1 cellular context compared by ENCODE assay signal in genomic region chr4:145481164-145481941, GRCh38.
A peak's percentile ranks its signal among the peaks of the same experiment; 100 is the strongest.
TF ChIP-seq lines count a peak whose summit lies in the region.

Gene SMAD1, plus strand, starts transcription at chr4:145481853. Its CDS starts 32,761 bp downstream, at chr4:145514614.

TF ChIP-seq in HepG2, 621 proteins besides CTCF, POLR2A, EP300 and RAD21 (continued from another document and continues in another):
- TF ChIP-seq, protein P1, sequence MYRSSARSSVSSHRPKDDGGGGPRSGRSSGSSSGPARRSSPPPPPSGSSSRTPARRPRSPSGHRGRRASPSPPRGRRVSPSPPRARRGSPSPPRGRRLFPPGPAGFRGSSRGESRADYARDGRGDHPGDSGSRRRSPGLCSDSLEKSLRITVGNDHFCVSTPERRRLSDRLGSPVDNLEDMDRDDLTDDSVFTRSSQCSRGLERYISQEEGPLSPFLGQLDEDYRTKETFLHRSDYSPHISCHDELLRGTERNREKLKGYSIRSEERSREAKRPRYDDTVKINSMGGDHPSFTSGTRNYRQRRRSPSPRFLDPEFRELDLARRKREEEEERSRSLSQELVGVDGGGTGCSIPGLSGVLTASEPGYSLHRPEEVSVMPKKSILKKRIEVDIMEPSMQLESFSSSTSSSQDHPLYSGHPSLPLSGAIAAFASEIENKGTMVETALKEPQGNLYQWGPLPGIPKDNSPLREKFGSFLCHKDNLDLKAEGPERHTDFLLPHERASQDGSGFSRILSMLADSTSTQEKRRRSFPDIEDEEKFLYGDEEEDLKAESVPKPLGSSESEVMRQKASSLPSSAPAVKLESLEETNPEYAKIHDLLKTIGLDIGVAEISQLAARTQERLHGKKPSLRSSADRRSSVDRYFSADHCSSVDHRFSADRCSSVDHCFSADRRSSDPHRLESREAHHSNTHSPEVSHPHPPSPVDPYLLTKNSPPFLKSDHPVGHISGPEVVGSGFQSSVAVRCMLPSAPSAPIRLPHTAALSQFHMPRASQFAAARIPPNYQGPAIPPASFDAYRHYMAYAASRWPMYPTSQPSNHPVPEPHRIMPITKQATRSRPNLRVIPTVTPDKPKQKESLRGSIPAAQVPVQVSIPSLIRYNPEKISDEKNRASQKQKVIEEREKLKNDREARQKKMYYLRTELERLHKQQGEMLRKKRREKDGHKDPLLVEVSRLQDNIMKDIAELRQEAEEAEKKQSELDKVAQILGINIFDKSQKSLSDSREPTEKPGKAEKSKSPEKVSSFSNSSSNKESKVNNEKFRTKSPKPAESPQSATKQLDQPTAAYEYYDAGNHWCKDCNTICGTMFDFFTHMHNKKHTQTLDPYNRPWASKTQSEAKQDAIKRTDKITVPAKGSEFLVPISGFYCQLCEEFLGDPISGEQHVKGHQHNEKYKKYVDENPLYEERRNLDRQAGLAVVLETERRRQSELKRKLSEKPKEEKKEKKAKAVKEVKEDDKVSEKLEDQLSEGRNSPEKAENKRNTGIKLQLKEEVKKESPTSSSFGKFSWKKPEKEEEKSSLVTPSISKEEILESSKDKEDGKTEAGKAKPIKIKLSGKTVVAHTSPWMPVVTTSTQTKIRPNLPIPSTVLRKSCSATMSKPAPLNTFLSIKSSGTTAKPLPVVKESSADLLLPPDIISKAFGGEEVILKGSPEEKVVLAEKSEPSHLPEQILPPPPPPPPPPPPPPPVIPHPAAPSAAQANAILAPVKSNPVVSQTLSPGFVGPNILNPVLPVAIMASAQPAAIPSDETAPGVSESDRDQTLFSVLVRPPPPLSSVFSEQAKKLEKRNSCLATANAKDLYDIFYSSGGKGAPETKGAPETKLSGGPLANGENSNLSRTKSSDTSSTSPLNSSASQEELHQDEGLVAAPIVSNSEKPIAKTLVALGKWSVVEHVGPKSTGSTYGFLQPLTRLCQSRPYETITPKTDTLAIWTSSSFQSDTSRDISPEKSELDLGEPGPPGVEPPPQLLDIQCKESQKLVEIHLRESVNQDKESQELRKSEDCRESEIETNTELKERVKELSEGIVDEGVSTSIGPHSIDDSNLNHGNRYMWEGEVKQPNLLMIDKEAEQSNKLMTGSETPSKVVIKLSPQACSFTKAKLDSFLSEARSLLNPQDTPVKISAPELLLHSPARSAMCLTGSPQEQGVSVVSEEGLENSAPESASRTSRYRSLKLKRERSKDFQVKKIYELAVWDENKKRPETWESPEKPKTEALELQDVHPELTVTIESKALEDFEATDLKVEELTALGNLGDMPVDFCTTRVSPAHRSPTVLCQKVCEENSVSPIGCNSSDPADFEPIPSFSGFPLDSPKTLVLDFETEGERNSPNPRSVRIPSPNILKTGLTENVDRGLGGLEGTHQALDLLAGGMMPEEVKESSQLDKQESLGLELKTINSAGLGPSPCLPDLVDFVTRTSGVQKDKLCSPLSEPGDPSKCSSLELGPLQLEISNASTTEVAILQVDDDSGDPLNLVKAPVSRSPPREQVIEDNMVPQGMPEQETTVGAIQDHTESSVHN (CRISPR knock-in tag; IDR thresholded peaks at IDR 0.05), result no peak
- TF ChIP-seq EZH2 (conservative IDR thresholded peaks at IDR 0.05; ENCODE audit: low read depth, low read length) (no peak), ZNF768 (CRISPR knock-in tag; IDR thresholded peaks at IDR 0.05) (peak; percentile 50; the same call in 1 of the 2 replicates), AKAP8 (CRISPR knock-in tag; IDR thresholded peaks at IDR 0.05) (no peak), YEATS4 (CRISPR knock-in tag; IDR thresholded peaks at IDR 0.05; ENCODE audit: borderline replicate concordance) (0 out of 2 replicates have a peak, but pooled peaks have one; percentile 33), JUNB (CRISPR knock-in tag; IDR thresholded peaks at IDR 0.05; ENCODE audit: borderline replicate concordance) (no peak), TCF12 (IDR thresholded peaks at IDR 0.05) (no peak), TCF12 (CRISPR knock-in tag; IDR thresholded peaks at IDR 0.05) (no peak), BRD4 (CRISPR knock-in tag; IDR thresholded peaks at IDR 0.05) (0 out of 2 replicates have a peak, but pooled peaks have one; percentile 24), MAFF (IDR thresholded peaks at IDR 0.05; ENCODE audit: low read depth, low read length) (no peak), MIXL1 (CRISPR knock-in tag; IDR thresholded peaks at IDR 0.05) (no peak), SYNCRIP (IDR thresholded peaks at IDR 0.05; ENCODE audit: insufficient read depth, low read depth, low read length) (no peak), ISX (CRISPR knock-in tag; conservative IDR thresholded peaks at IDR 0.05) (no peak), FOXA1 (IDR thresholded peaks at IDR 0.05) (no peak), FOXA1 (CRISPR knock-in tag; IDR thresholded peaks at IDR 0.05) (peak; percentile 36), SAP130 (CRISPR knock-in tag; IDR thresholded peaks at IDR 0.05; ENCODE audit: low read depth) (peak; percentile 34), ZNF609 (CRISPR knock-in tag; IDR thresholded peaks at IDR 0.05; ENCODE audit: borderline replicate concordance) (0 out of 2 replicates have a peak, but pooled peaks have one; percentile 27), CBX5 (CRISPR knock-in tag; IDR thresholded peaks at IDR 0.05; ENCODE audit: borderline replicate concordance) (no peak), RFXAP (CRISPR knock-in tag; IDR thresholded peaks at IDR 0.05; ENCODE audit: borderline replicate concordance) (no peak), ZSCAN31 (CRISPR knock-in tag; IDR thresholded peaks at IDR 0.05; ENCODE audit: low read depth) (0 out of 2 replicates have a peak, but pooled peaks have one; percentile 16), MED8 (CRISPR knock-in tag; IDR thresholded peaks at IDR 0.05; ENCODE audit: insufficient replicate concordance) (no peak), CREB1 (IDR thresholded peaks at IDR 0.05) (no peak), CREB1 (CRISPR knock-in tag; IDR thresholded peaks at IDR 0.05) (no peak), ZNF562 (CRISPR knock-in tag; IDR thresholded peaks at IDR 0.05; ENCODE audit: borderline replicate concordance) (no peak), ZFP41 (CRISPR knock-in tag; IDR thresholded peaks at IDR 0.05; ENCODE audit: borderline replicate concordance) (no peak), HNRNPLL (IDR thresholded peaks at IDR 0.05; ENCODE audit: low read depth, low read length, poor library complexity, severe bottlenecking) (peak; percentile 64), ZNF773 (CRISPR knock-in tag; IDR thresholded peaks at IDR 0.05; ENCODE audit: borderline replicate concordance) (no peak), SMAD3 (CRISPR knock-in tag; IDR thresholded peaks at IDR 0.05) (no peak), SSRP1 (CRISPR knock-in tag; IDR thresholded peaks at IDR 0.05) (no peak), FOXO1 (CRISPR knock-in tag; IDR thresholded peaks at IDR 0.05) (no peak), ZNF75D (CRISPR knock-in tag; IDR thresholded peaks at IDR 0.05; ENCODE audit: borderline replicate concordance) (no peak), SRSF9 (IDR thresholded peaks at IDR 0.05; ENCODE audit: borderline replicate concordance, insufficient read depth, low read depth, low read length, poor library complexity, severe bottlenecking) (no peak), HNRNPUL1 (IDR thresholded peaks at IDR 0.05; ENCODE audit: low read depth, low read length) (no peak), SETDB1 (CRISPR knock-in tag; IDR thresholded peaks at IDR 0.05; ENCODE audit: borderline replicate concordance) (no peak), ZNF770 (CRISPR knock-in tag; IDR thresholded peaks at IDR 0.05) (no peak), NR1H2 (CRISPR knock-in tag; IDR thresholded peaks at IDR 0.05; ENCODE audit: borderline replicate concordance, low read depth) (no peak), RXRB (CRISPR knock-in tag; IDR thresholded peaks at IDR 0.05; ENCODE audit: borderline replicate concordance) (no peak), NFE2 (CRISPR knock-in tag; IDR thresholded peaks at IDR 0.05) (no peak)
- TF ChIP-seq, protein P2, sequence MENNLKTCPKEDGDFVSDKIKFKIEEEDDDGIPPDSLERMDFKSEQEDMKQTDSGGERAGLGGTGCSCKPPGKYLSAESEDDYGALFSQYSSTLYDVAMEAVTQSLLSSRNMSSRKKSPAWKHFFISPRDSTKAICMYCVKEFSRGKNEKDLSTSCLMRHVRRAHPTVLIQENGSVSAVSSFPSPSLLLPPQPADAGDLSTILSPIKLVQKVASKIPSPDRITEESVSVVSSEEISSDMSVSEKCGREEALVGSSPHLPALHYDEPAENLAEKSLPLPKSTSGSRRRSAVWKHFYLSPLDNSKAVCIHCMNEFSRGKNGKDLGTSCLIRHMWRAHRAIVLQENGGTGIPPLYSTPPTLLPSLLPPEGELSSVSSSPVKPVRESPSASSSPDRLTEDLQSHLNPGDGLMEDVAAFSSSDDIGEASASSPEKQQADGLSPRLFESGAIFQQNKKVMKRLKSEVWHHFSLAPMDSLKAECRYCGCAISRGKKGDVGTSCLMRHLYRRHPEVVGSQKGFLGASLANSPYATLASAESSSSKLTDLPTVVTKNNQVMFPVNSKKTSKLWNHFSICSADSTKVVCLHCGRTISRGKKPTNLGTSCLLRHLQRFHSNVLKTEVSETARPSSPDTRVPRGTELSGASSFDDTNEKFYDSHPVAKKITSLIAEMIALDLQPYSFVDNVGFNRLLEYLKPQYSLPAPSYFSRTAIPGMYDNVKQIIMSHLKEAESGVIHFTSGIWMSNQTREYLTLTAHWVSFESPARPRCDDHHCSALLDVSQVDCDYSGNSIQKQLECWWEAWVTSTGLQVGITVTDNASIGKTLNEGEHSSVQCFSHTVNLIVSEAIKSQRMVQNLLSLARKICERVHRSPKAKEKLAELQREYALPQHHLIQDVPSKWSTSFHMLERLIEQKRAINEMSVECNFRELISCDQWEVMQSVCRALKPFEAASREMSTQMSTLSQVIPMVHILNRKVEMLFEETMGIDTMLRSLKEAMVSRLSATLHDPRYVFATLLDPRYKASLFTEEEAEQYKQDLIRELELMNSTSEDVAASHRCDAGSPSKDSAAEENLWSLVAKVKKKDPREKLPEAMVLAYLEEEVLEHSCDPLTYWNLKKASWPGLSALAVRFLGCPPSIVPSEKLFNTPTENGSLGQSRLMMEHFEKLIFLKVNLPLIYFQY (CRISPR knock-in tag; IDR thresholded peaks at IDR 0.05; ENCODE audit: borderline replicate concordance), result no peak
- TF ChIP-seq, protein P3, sequence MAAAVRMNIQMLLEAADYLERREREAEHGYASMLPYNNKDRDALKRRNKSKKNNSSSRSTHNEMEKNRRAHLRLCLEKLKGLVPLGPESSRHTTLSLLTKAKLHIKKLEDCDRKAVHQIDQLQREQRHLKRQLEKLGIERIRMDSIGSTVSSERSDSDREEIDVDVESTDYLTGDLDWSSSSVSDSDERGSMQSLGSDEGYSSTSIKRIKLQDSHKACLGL (CRISPR knock-in tag; IDR thresholded peaks at IDR 0.05), result no peak
- TF ChIP-seq, protein P4, sequence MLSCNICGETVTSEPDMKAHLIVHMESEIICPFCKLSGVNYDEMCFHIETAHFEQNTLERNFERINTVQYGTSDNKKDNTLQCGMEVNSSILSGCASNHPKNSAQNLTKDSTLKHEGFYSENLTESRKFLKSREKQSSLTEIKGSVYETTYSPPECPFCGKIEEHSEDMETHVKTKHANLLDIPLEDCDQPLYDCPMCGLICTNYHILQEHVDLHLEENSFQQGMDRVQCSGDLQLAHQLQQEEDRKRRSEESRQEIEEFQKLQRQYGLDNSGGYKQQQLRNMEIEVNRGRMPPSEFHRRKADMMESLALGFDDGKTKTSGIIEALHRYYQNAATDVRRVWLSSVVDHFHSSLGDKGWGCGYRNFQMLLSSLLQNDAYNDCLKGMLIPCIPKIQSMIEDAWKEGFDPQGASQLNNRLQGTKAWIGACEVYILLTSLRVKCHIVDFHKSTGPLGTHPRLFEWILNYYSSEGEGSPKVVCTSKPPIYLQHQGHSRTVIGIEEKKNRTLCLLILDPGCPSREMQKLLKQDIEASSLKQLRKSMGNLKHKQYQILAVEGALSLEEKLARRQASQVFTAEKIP (CRISPR knock-in tag; IDR thresholded peaks at IDR 0.05; ENCODE audit: borderline replicate concordance), result no peak
